23 cellular contexts compared by ENCODE assay signal in the genomic region with DNA sequence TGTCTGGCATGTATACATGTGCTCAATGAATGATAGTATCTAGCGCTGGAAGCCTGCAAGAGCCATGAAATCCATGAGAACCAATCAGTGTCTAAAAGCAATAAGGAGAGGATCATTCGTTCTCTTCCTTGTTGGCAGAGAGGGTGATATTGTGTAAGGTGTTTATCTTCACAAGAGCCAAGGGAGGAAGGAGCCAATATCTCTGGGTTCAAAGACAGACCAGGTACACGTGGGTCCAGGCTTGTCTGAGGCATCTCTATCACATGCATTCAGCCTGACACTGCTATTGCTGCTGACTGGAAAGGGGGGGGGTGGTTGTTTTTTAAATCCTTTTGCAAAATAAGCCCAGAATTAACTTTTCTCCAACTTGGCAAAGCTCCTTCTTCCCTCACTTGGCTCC. TPM values are rescaled to one million over a fixed set of nuclear protein-coding genes. Genes with fewer than 3 reads are reported as not detected.
DNase-seq lines count a peak whose midpoint lies in the region; ATAC-seq and TF ChIP-seq lines count a peak whose summit lies in the region.
"Had no signal": no experiment of that assay in that cellular context is flagged by ENCODE, and none has a peak within 500 bp of the region (broad histone marks: within the 10 kb centered on the region; RNA-seq: fewer than 3 reads in every experiment).

No MANE protein-coding gene starts in this region.

- DNase-seq in activated CD8-positive, alpha-beta memory T cell treated with anti-CD3 and anti-CD28 coated beads, Interleukin-2, amount 10 ng/mL, durations not matched to agents 7 days and 5 days = no peak
- no peak for DNase-seq in activated CD8-positive, alpha-beta memory T cell treated with anti-CD3 and anti-CD28 coated beads, Interleukin-2, amount 50 U/mL, for 48 hours
- DNase-seq in stimulated activated effector memory CD8-positive, alpha-beta T cell treated with anti-CD3 and anti-CD28 coated beads, Interleukin-12 subunit alpha, Interleukin-12 subunit beta, amount 100 ng/mL, for 72 hours (ENCODE audit: low spot score in 2 of 2) = no peak
- no peak for DNase-seq in UCSD-AML1 (lab: John Stamatoyannopoulos, UW; ENCODE audit: unreplicated experiment)
- DNase-seq in activated naive CD4-positive, alpha-beta T cell treated with anti-CD3 and anti-CD28 coated beads for 36 hours = no peak
- DNase-seq: CD8-positive, alpha-beta memory T cell; COR-L47; DMS 273 treated with DMSO at 0.1 percent for 48 hours; DMS53; DND-41; EL; GOT3; H7; HFFc6 had no signal

- CTCF ChIA-PET in activated CD8-positive, alpha-beta memory T cell treated with anti-CD3 and anti-CD28 coated beads, Interleukin-2, amount 10 ng/mL, durations not matched to agents 7 days and 5 days (lab: Charles Lee) = interaction anchor here (1.0 to 20.2 kb wide), 6 partner anchors 9 to 171 kb away, joined by 3 to 363 read pairs (median 74); a partner anchor contains a TSS
- CTCF ChIA-PET in activated naive CD4-positive, alpha-beta T cell treated with anti-CD3 and anti-CD28 coated beads for 36 hours (lab: Charles Lee) = interaction anchor here (1.3 to 6.2 kb wide), 3 partner anchors 11 to 82 kb away, joined by 4 to 101 read pairs (median 41); no protein-coding TSS in a partner anchor

- peaks cover 67% of the 10 kb centered on the region for H3K4me1 ChIP-seq in KMS-11 (ENCODE audit: low read depth, poor library complexity, severe bottlenecking)

- peak overlapping the region; percentile 52 for H3K27ac Mint-ChIP-seq in activated CD8-positive, alpha-beta memory T cell treated with anti-CD3 and anti-CD28 coated beads, Interleukin-2, amount 10 ng/mL, durations not matched to agents 7 days and 5 days
- peak overlapping the region; percentile 10 for H3K27ac Mint-ChIP-seq in stimulated activated effector memory CD8-positive, alpha-beta T cell treated with anti-CD3 and anti-CD28 coated beads, Interleukin-12 subunit alpha, Interleukin-12 subunit beta, amount 100 ng/mL, for 72 hours
- H3K27ac Mint-ChIP-seq in activated naive CD4-positive, alpha-beta T cell treated with anti-CD3 and anti-CD28 coated beads for 36 hours = no peak overlapping the region
- H3K27ac Mint-ChIP-seq: B cell, HFFc6 had no signal

- H3K27me3 ChIP-seq in KMS-11 (ENCODE audit: insufficient read depth, low read depth) = no peaks in the 10 kb centered on the region
- H3K27me3 ChIP-seq: BLaER1 treated with 17β-estradiol and CSF1 and Interleukin-3, amounts not matched to agents 10 nM and 100 nM had no signal

- H3K4me1 Mint-ChIP-seq in activated CD8-positive, alpha-beta memory T cell treated with anti-CD3 and anti-CD28 coated beads, Interleukin-2, amount 10 ng/mL, durations not matched to agents 7 days and 5 days = peaks cover 56% of the 10 kb centered on the region
- peaks cover 37% of the 10 kb centered on the region for H3K4me1 Mint-ChIP-seq in stimulated activated effector memory CD8-positive, alpha-beta T cell treated with anti-CD3 and anti-CD28 coated beads, Interleukin-12 subunit alpha, Interleukin-12 subunit beta, amount 100 ng/mL, for 72 hours
- H3K4me1 Mint-ChIP-seq in activated naive CD4-positive, alpha-beta T cell treated with anti-CD3 and anti-CD28 coated beads for 36 hours (ENCODE audit: low read depth) = peaks cover 31% of the 10 kb centered on the region

- H3K4me3 ChIP-seq in KMS-11 (IDR thresholded peaks at IDR 0.05; ENCODE audit: insufficient read depth, low read depth, low read length) = no peak overlapping the region
- H3K4me3 ChIP-seq: BLaER1 treated with 17β-estradiol and CSF1 and Interleukin-3, amounts not matched to agents 10 nM and 100 nM; GM12878 had no signal

- H3K36me3 Mint-ChIP-seq in activated CD8-positive, alpha-beta memory T cell treated with anti-CD3 and anti-CD28 coated beads, Interleukin-2, amount 10 ng/mL, durations not matched to agents 7 days and 5 days = peaks cover 45% of the 10 kb centered on the region
- peaks cover 52% of the 10 kb centered on the region for H3K36me3 Mint-ChIP-seq in stimulated activated effector memory CD8-positive, alpha-beta T cell treated with anti-CD3 and anti-CD28 coated beads, Interleukin-12 subunit alpha, Interleukin-12 subunit beta, amount 100 ng/mL, for 72 hours
- peaks cover 27% of the 10 kb centered on the region for H3K36me3 Mint-ChIP-seq in activated naive CD4-positive, alpha-beta T cell treated with anti-CD3 and anti-CD28 coated beads for 36 hours (ENCODE audit: low read depth)

- no peaks in the 10 kb centered on the region for H3K79me2 ChIP-seq in KMS-11 (ENCODE audit: insufficient read depth, low read depth)

- no peak overlapping the region for H3K4me3 Mint-ChIP-seq in activated CD8-positive, alpha-beta memory T cell treated with anti-CD3 and anti-CD28 coated beads, Interleukin-2, amount 10 ng/mL, durations not matched to agents 7 days and 5 days
- no peak overlapping the region for H3K4me3 Mint-ChIP-seq in stimulated activated effector memory CD8-positive, alpha-beta T cell treated with anti-CD3 and anti-CD28 coated beads, Interleukin-12 subunit alpha, Interleukin-12 subunit beta, amount 100 ng/mL, for 72 hours
- H3K4me3 Mint-ChIP-seq in activated naive CD4-positive, alpha-beta T cell treated with anti-CD3 and anti-CD28 coated beads for 36 hours = no peak overlapping the region
- H3K4me3 Mint-ChIP-seq: B cell; CD8-positive, alpha-beta memory T cell; HFFc6 had no signal

- H3K4me2 ChIP-seq in KMS-11 = peak overlapping the region; percentile 31; the same call in 1 of the 2 replicates
- H3K4me2 ChIP-seq: BLaER1 treated with 17β-estradiol and CSF1 and Interleukin-3, amounts not matched to agents 10 nM and 100 nM had no signal

- TF ChIP-seq CTCF in KMS-11 (conservative IDR thresholded peaks at IDR 0.05; ENCODE audit: low read depth, low read length) = no peak

- ATAC-seq in activated CD8-positive, alpha-beta memory T cell treated with anti-CD3 and anti-CD28 coated beads, Interleukin-2, amount 10 ng/mL, durations not matched to agents 7 days and 5 days = no peak
- ATAC-seq in esophagus mucosa = peak; percentile 23
- ATAC-seq in stimulated activated effector memory CD8-positive, alpha-beta T cell treated with anti-CD3 and anti-CD28 coated beads, Interleukin-12 subunit alpha, Interleukin-12 subunit beta, amount 100 ng/mL, for 72 hours = no peak
- ATAC-seq: GM12878, HCT116 had no signal

- H4K20me1 ChIP-seq in KMS-11 (ENCODE audit: insufficient read depth) = no peaks in the 10 kb centered on the region

- no peaks in the 10 kb centered on the region for H3K36me3 ChIP-seq in KMS-11 (ENCODE audit: insufficient read depth)

- no peak overlapping the region for H3K27ac ChIP-seq in KMS-11
- H3K27ac ChIP-seq: BLaER1 treated with 17β-estradiol and CSF1 and Interleukin-3, amounts not matched to agents 10 nM and 100 nM; HL-60 had no signal

- no peak overlapping the region for H2AFZ ChIP-seq in KMS-11 (ENCODE audit: low read depth)

- intact Hi-C loops in activated naive CD4-positive, alpha-beta T cell treated with anti-CD3 and anti-CD28 coated beads for 36 hours (cut with micrococcal nuclease) = no loop called here

- H3K9me3 Mint-ChIP-seq in activated CD8-positive, alpha-beta memory T cell treated with anti-CD3 and anti-CD28 coated beads, Interleukin-2, amount 10 ng/mL, durations not matched to agents 7 days and 5 days (ENCODE audit: low read depth) = no peaks in the 10 kb centered on the region
- no peaks in the 10 kb centered on the region for H3K9me3 Mint-ChIP-seq in stimulated activated effector memory CD8-positive, alpha-beta T cell treated with anti-CD3 and anti-CD28 coated beads, Interleukin-12 subunit alpha, Interleukin-12 subunit beta, amount 100 ng/mL, for 72 hours
- H3K9me3 Mint-ChIP-seq in activated naive CD4-positive, alpha-beta T cell treated with anti-CD3 and anti-CD28 coated beads for 36 hours = no peaks in the 10 kb centered on the region
- H3K9me3 Mint-ChIP-seq: CD8-positive, alpha-beta memory T cell; HFFc6 had no signal

- no peaks in the 10 kb centered on the region for H3K27me3 Mint-ChIP-seq in activated CD8-positive, alpha-beta memory T cell treated with anti-CD3 and anti-CD28 coated beads, Interleukin-2, amount 10 ng/mL, durations not matched to agents 7 days and 5 days
- H3K27me3 Mint-ChIP-seq in activated naive CD4-positive, alpha-beta T cell treated with anti-CD3 and anti-CD28 coated beads for 36 hours (ENCODE audit: low read depth) = peaks cover 1% of the 10 kb centered on the region
- H3K27me3 Mint-ChIP-seq: CD8-positive, alpha-beta memory T cell had no signal

- H3K9ac ChIP-seq in KMS-11 = no peak overlapping the region
- H3K9ac ChIP-seq: BLaER1 treated with 17β-estradiol and CSF1 and Interleukin-3, amounts not matched to agents 10 nM and 100 nM had no signal

RNA-seq across cellular contexts. Expression of a gene that starts 4.0 kb away (rescaled TPM):
- total RNA-seq in activated CD8-positive, alpha-beta memory T cell treated with anti-CD3 and anti-CD28 coated beads, Interleukin-2, amount 10 ng/mL, durations not matched to agents 7 days and 5 days = 100 to 1,000 TPM in 1 of 2 experiments, 10 to 100 TPM in 1; 42.9 to 120 TPM
- total RNA-seq in esophagus mucosa = 3.2 TPM
- total RNA-seq in activated naive CD4-positive, alpha-beta T cell treated with anti-CD3 and anti-CD28 coated beads for 36 hours = 10 to 100 TPM; 58.3 to 59.3 TPM

RNA-seq across cellular contexts. Expression of a gene that starts 14.1 kb away (rescaled TPM):
- total RNA-seq in activated CD8-positive, alpha-beta memory T cell treated with anti-CD3 and anti-CD28 coated beads, Interleukin-2, amount 10 ng/mL, durations not matched to agents 7 days and 5 days = 100 to 1,000 TPM; 268 to 300 TPM
- 144 TPM for total RNA-seq in esophagus mucosa
- total RNA-seq in activated naive CD4-positive, alpha-beta T cell treated with anti-CD3 and anti-CD28 coated beads for 36 hours = 100 to 1,000 TPM; 427 to 442 TPM

RNA-seq across cellular contexts. Expression of a gene that starts 20.1 kb away (rescaled TPM):
- 10 to 100 TPM; 49.2 to 53.6 TPM for total RNA-seq in activated CD8-positive, alpha-beta memory T cell treated with anti-CD3 and anti-CD28 coated beads, Interleukin-2, amount 10 ng/mL, durations not matched to agents 7 days and 5 days
- total RNA-seq in esophagus mucosa = 24.5 TPM
- total RNA-seq in activated naive CD4-positive, alpha-beta T cell treated with anti-CD3 and anti-CD28 coated beads for 36 hours = 10 to 100 TPM; 34.6 to 38.4 TPM

RNA-seq across cellular contexts. Expression of a gene that starts 52.8 kb away (rescaled TPM):
- under 1 TPM in 1 of 2 experiments, not detected in 1; 0.41 TPM for total RNA-seq in activated CD8-positive, alpha-beta memory T cell treated with anti-CD3 and anti-CD28 coated beads, Interleukin-2, amount 10 ng/mL, durations not matched to agents 7 days and 5 days
- not detected for total RNA-seq in esophagus mucosa
- under 1 TPM; 0.91 to 0.96 TPM for total RNA-seq in activated naive CD4-positive, alpha-beta T cell treated with anti-CD3 and anti-CD28 coated beads for 36 hours
- total RNA-seq: A172; B cell; CD8-positive, alpha-beta memory T cell; GM12878; HFFc6; HT1080 had no signal

Comparison
In these comparisons a context has a peak if more than half of its experiments do, and no peak if none do; other contexts are left out.
1. RNA of a gene that starts 4.0 kb away (total RNA-seq): 42.9 to 120 TPM in activated CD8-positive, alpha-beta memory T cell treated with anti-CD3 and anti-CD28 coated beads, Interleukin-2, amount 10 ng/mL, durations not matched to agents 7 days and 5 days and 58.3 to 59.3 TPM in activated naive CD4-positive, alpha-beta T cell treated with anti-CD3 and anti-CD28 coated beads for 36 hours; 3.2 TPM in esophagus mucosa (single experiment); every median in the first group is over 10 times any median in the second.